21 cellular contexts compared by ENCODE assay signal in the genomic region with DNA sequence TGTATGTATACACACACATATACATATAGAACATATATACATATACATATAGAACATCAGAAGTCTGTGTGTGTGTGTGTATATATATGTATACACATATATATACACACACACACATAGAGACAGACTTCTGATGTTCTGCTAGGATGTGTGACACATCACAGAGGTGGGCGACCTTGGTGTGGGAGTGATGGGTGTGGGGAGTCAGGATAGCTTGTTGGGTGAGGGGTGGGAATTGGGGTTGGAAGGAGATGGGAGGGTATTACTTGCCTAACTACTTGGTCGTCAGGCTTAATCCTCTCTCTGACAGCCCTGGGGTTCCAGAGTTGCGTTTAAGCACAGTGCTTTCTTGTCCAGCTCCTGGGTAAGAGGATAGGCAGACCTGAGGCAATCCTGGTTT.
"Had no signal": no experiment of that assay in that cellular context is flagged by ENCODE, and none has a peak within 500 bp of the region (broad histone marks: within the 10 kb centered on the region; RNA-seq: fewer than 3 reads in every experiment).

No MANE protein-coding gene starts in this region.

- H3K36me3 Mint-ChIP-seq: naive thymus-derived CD4-positive, alpha-beta T cell; stimulated activated effector memory CD8-positive, alpha-beta T cell treated with anti-CD3 and anti-CD28 coated beads, Interleukin-12 subunit alpha, Interleukin-12 subunit beta, amount 100 ng/mL, for 72 hours had no signal

- H3K4me3 Mint-ChIP-seq: effector memory CD8-positive, alpha-beta T cell; naive thymus-derived CD4-positive, alpha-beta T cell; nephron; stimulated activated effector memory CD8-positive, alpha-beta T cell treated with anti-CD3 and anti-CD28 coated beads, Interleukin-12 subunit alpha, Interleukin-12 subunit beta, amount 100 ng/mL, for 72 hours had no signal

- H3K9me3 Mint-ChIP-seq: effector memory CD8-positive, alpha-beta T cell; nephron; stimulated activated effector memory CD8-positive, alpha-beta T cell treated with anti-CD3 and anti-CD28 coated beads, Interleukin-12 subunit alpha, Interleukin-12 subunit beta, amount 100 ng/mL, for 72 hours had no signal

- ATAC-seq: effector memory CD8-positive, alpha-beta T cell; left cardiac atrium; left lung; naive thymus-derived CD4-positive, alpha-beta T cell; right cardiac atrium; stimulated activated effector memory CD8-positive, alpha-beta T cell treated with anti-CD3 and anti-CD28 coated beads, Interleukin-12 subunit alpha, Interleukin-12 subunit beta, amount 100 ng/mL, for 72 hours had no signal

- DNase-seq: cortex of kidney; effector memory CD8-positive, alpha-beta T cell; head of caudate nucleus; kidney; left cardiac atrium; left lung; mesendoderm; midbrain; naive thymus-derived CD4-positive, alpha-beta T cell; nucleus accumbens; right cardiac atrium; sigmoid colon; stimulated activated CD4-positive, alpha-beta T cell treated with anti-CD3 and anti-CD28 coated beads, Interleukin-2, amount 100 ng/mL, for 24 hours; stimulated activated CD4-positive, alpha-beta T cell treated with anti-CD3 and anti-CD28 coated beads, Interleukin-4, amount 100 ng/mL, for 24 hours; stimulated activated naive CD4-positive, alpha-beta T cell treated with Interleukin-2 at 50 U/mL for 16 hours; stomach; thyroid gland; upper lobe of left lung; uterus had no signal

- H3K27me3 Mint-ChIP-seq: effector memory CD8-positive, alpha-beta T cell had no signal

- H3K27ac Mint-ChIP-seq: effector memory CD8-positive, alpha-beta T cell; naive thymus-derived CD4-positive, alpha-beta T cell; stimulated activated effector memory CD8-positive, alpha-beta T cell treated with anti-CD3 and anti-CD28 coated beads, Interleukin-12 subunit alpha, Interleukin-12 subunit beta, amount 100 ng/mL, for 72 hours had no signal
